ENCODE assay signal across 8 cellular contexts in the genomic region with DNA sequence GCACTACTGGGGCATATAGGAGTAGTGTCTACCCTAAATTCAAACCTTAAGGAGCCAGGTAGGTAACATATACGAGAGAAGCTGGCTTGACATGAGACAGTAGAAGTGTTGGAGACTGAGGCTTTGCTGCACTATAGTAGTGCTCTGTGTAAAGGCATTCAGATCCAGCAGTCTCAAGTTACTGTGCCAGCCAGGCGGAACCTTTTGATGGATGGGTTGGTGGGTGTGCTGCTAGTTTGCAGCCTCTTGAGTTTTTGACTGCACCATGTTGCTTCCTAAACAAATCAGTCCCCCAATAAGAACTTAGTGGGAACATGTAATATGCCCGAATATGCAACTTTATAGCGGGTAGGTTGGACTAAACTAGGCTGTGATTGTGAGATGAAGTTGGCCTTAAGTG. TPM values are rescaled to one million over a fixed set of nuclear protein-coding genes. Genes with fewer than 3 reads are reported as not detected.
DNase-seq lines count a peak whose midpoint lies in the region; ATAC-seq lines count a peak whose summit lies in the region.

No MANE protein-coding gene starts in this region.

- peak overlapping the region; percentile 100 for H3K4me2 ChIP-seq in BLaER1

- H3K9me3 ChIP-seq in BLaER1: no peaks in the 10 kb centered on the region

- no peaks in the 10 kb centered on the region for H3K27me3 ChIP-seq in BLaER1

- peaks cover 63% of the 10 kb centered on the region for H4K20me1 ChIP-seq in BLaER1

- ATAC-seq in central memory CD8-positive, alpha-beta T cell (replicated peaks; ENCODE audit: extremely low read depth, poor library complexity, severe bottlenecking): no peak
- no peak for ATAC-seq in naive thymus-derived CD8-positive, alpha-beta T cell
- ATAC-seq in HG03342 (IDR thresholded peaks at IDR 0.05; ENCODE audit: unreplicated experiment): no peak
- ATAC-seq in esophagus mucosa: no peak
- no peak for ATAC-seq in GM19324 (IDR thresholded peaks at IDR 0.05; ENCODE audit: low FRiP score, unreplicated experiment)

- H3K36me3 ChIP-seq in BLaER1: peaks cover 32% of the 10 kb centered on the region

- H3K9ac ChIP-seq in BLaER1: peak overlapping the region; percentile 95

- H3K27ac Mint-ChIP-seq in central memory CD8-positive, alpha-beta T cell (ENCODE audit: low read depth): peak overlapping the region; percentile 77
- H3K27ac Mint-ChIP-seq in naive thymus-derived CD8-positive, alpha-beta T cell: peak overlapping the region in 8 of 10 donors; percentile 62 to 98 (median 92)

- H3K4me1 ChIP-seq in BLaER1: peaks cover 52% of the 10 kb centered on the region

- H3K4me1 Mint-ChIP-seq in central memory CD8-positive, alpha-beta T cell: peaks cover 41% of the 10 kb centered on the region
- peaks cover 32 to 63% (median 52%) of the 10 kb centered on the region in 4 donors for H3K4me1 Mint-ChIP-seq in naive thymus-derived CD8-positive, alpha-beta T cell

- no peaks in the 10 kb centered on the region for H3K9me3 Mint-ChIP-seq in central memory CD8-positive, alpha-beta T cell
- no peaks in the 10 kb centered on the region for H3K9me3 Mint-ChIP-seq in naive thymus-derived CD8-positive, alpha-beta T cell

- H3K36me3 Mint-ChIP-seq in central memory CD8-positive, alpha-beta T cell (ENCODE audit: insufficient read depth): peaks cover 21% of the 10 kb centered on the region
- H3K36me3 Mint-ChIP-seq in naive thymus-derived CD8-positive, alpha-beta T cell: peaks cover 0 to 32% (median 1%) of the 10 kb centered on the region in 3 donors

- H3K27me3 Mint-ChIP-seq in central memory CD8-positive, alpha-beta T cell: no peaks in the 10 kb centered on the region
- peaks cover 0 to 5% (median 0%) of the 10 kb centered on the region in 5 donors for H3K27me3 Mint-ChIP-seq in naive thymus-derived CD8-positive, alpha-beta T cell

- H3K27ac ChIP-seq in BLaER1: peak overlapping the region; percentile 95

- DNase-seq in M059J (ENCODE audit: low read depth) (peak; percentile 31), germinal center (ENCODE audit: low spot score) (no peak)
- no peak for DNase-seq in central memory CD8-positive, alpha-beta T cell (ENCODE audit: low spot score in 2 of 2)
- no peak for DNase-seq in naive thymus-derived CD8-positive, alpha-beta T cell

- peak overlapping the region; percentile 90 for H3K4me3 ChIP-seq in BLaER1

- POLR2A ChIA-PET in naive thymus-derived CD8-positive, alpha-beta T cell (lab: Charles Lee): interaction anchor here (2.0 to 2.3 kb wide), 4 partner anchors 9 to 208 kb away, joined by 8 to 14 read pairs (median 12); partner anchors contain the start of genes GNE and RNF38

- H3K4me3 Mint-ChIP-seq in central memory CD8-positive, alpha-beta T cell: peak overlapping the region; percentile 89
- H3K4me3 Mint-ChIP-seq in naive thymus-derived CD8-positive, alpha-beta T cell: peak overlapping the region; percentile 88 to 99 (median 96)

RNA-seq across cellular contexts. Expression of gene CLTA, which starts 1.5 kb away (rescaled TPM):
- total RNA-seq in M059J (2014; rRNA removed; shearing (Covaris generic)): 432 and 496 TPM in 2 replicates
- 10 to 100 TPM; 56.7 to 59.0 TPM for total RNA-seq in naive thymus-derived CD8-positive, alpha-beta T cell
- 10 to 100 TPM; 60.8 to 84.5 (median 71.0) TPM for polyA plus RNA-seq in naive thymus-derived CD8-positive, alpha-beta T cell
- 169 TPM for total RNA-seq in esophagus mucosa

RNA-seq across cellular contexts. Expression of gene CCIN, which starts 23.0 kb away (rescaled TPM):
- 0.42 TPM in 1 of 2 replicates, not detected in the other for total RNA-seq in M059J (2014; rRNA removed; shearing (Covaris generic))
- total RNA-seq in naive thymus-derived CD8-positive, alpha-beta T cell: under 1 TPM in 1 of 2 experiments, not detected in 1; 0.19 TPM
- polyA plus RNA-seq in naive thymus-derived CD8-positive, alpha-beta T cell: under 1 TPM in 1 of 3 donors, not detected in 2; 0.09 TPM
- not detected for total RNA-seq in esophagus mucosa

RNA-seq across cellular contexts. Expression of gene GLIPR2, which starts 55.7 kb away (rescaled TPM):
- 6.7 and 10.1 TPM in 2 replicates for total RNA-seq in M059J (2014; rRNA removed; shearing (Covaris generic))
- total RNA-seq in naive thymus-derived CD8-positive, alpha-beta T cell: 1 to 10 TPM; 7.0 to 7.6 TPM
- 10 to 100 TPM; 43.2 to 78.9 (median 55.3) TPM for polyA plus RNA-seq in naive thymus-derived CD8-positive, alpha-beta T cell
- 8.8 TPM for total RNA-seq in esophagus mucosa
